Comparison of ENCODE assay signal across 10 cellular contexts in genomic region chr4:165079476-165079875, GRCh38. TPM values are rescaled to one million over a fixed set of nuclear protein-coding genes. Genes with fewer than 3 reads are reported as not detected.
DNase-seq lines count a peak whose midpoint lies in the region; TF ChIP-seq lines count a peak whose summit lies in the region.
"Had no signal": no experiment of that assay in that cellular context is flagged by ENCODE, and none has a peak within 500 bp of the region (broad histone marks: within the 10 kb centered on the region; RNA-seq: fewer than 3 reads in every experiment).

No MANE protein-coding gene starts in this region.

- no peaks in the 10 kb centered on the region for H3K9me3 Mint-ChIP-seq in Caco-2 (ENCODE audit: unreplicated experiment)
- no peaks in the 10 kb centered on the region for H3K9me3 Mint-ChIP-seq in activated T-helper 2 cell treated with anti-CD3 and anti-CD28 coated beads, Interferon-gamma antibody, Interleukin-2, Interleukin-4, amounts not matched to agents 10 μg/mL and 5 μg/mL and 100 μg/mL, durations not matched to agents 14 hours and 24 hours and 36 hours

- H3K4me2 ChIP-seq in fibroblast of lung (ENCODE audit: extremely low read depth, insufficient read depth, low read length), result no peak overlapping the region

- no peaks in the 10 kb centered on the region for H4K20me1 ChIP-seq in fibroblast of lung (ENCODE audit: control insufficient read depth, extremely low read depth, insufficient read depth, low read length)

- H3K27me3 ChIP-seq in fibroblast of lung (ENCODE audit: control insufficient read depth, insufficient read depth, low read length) (no peaks in the 10 kb centered on the region), Caco-2 (replicated peaks; ENCODE audit: control insufficient read depth, insufficient read depth, low read length) (no peaks in the 10 kb centered on the region)
- H3K27me3 ChIP-seq: upper lobe of left lung had no signal

- peaks cover 12% of the 10 kb centered on the region for H3K36me3 Mint-ChIP-seq in Caco-2 (ENCODE audit: insufficient read depth, unreplicated experiment)
- H3K36me3 Mint-ChIP-seq in activated T-helper 2 cell treated with anti-CD3 and anti-CD28 coated beads, Interferon-gamma antibody, Interleukin-2, Interleukin-4, amounts not matched to agents 10 μg/mL and 5 μg/mL and 100 μg/mL, durations not matched to agents 14 hours and 24 hours and 36 hours (ENCODE audit: low read depth), result peaks cover 8% of the 10 kb centered on the region

- H2AFZ ChIP-seq in fibroblast of lung (ENCODE audit: low read length), result no peak overlapping the region

- H3K9ac ChIP-seq in fibroblast of lung (ENCODE audit: insufficient read depth, low read length), result no peak overlapping the region

- H3K27ac Mint-ChIP-seq in Caco-2 (ENCODE audit: unreplicated experiment), result no peak overlapping the region
- no peak overlapping the region for H3K27ac Mint-ChIP-seq in activated T-helper 2 cell treated with anti-CD3 and anti-CD28 coated beads, Interferon-gamma antibody, Interleukin-2, Interleukin-4, amounts not matched to agents 10 μg/mL and 5 μg/mL and 100 μg/mL, durations not matched to agents 14 hours and 24 hours and 36 hours

- TF ChIP-seq CTCF in fibroblast of lung (conservative IDR thresholded peaks at IDR 0.05 in 1 of 2, IDR thresholded peaks at IDR 0.05 in 1 of 2; ENCODE audit: low read depth in 1 of 2, low read length in 2 of 2) (no peak), retinal pigment epithelial cell (conservative IDR thresholded peaks at IDR 0.05; ENCODE audit: low read depth, low read length) (no peak), Caco-2 (IDR thresholded peaks at IDR 0.05; ENCODE audit: insufficient read depth in 1 of 2, low read depth in 1 of 2, low read length in 1 of 2, severe bottlenecking in 1 of 2, unreplicated experiment in 1 of 2) (no peak)

- H3K36me3 ChIP-seq in fibroblast of lung (ENCODE audit: control insufficient read depth, insufficient read depth, low read length), result peaks cover 2% of the 10 kb centered on the region
- no peaks in the 10 kb centered on the region for H3K36me3 ChIP-seq in Caco-2 (ENCODE audit: control insufficient read depth, insufficient read depth, low read length)

- CTCF ChIA-PET in Caco-2 (lab: Charles Lee), result no interaction called here

- POLR2A ChIA-PET in Caco-2 (lab: Charles Lee), result no interaction called here

- intact Hi-C loops in Caco-2 (cut with micrococcal nuclease; ENCODE audit: unreplicated experiment), result no loop called here
- intact Hi-C loops in activated T-helper 2 cell treated with anti-CD3 and anti-CD28 coated beads, Interferon-gamma antibody, Interleukin-2, Interleukin-4, amounts not matched to agents 10 μg/mL and 5 μg/mL and 100 μg/mL, durations not matched to agents 14 hours and 24 hours and 36 hours (cut with micrococcal nuclease), result no loop called here

- H3K4me1 Mint-ChIP-seq in Caco-2 (ENCODE audit: low read depth, unreplicated experiment), result no peaks in the 10 kb centered on the region
- H3K4me1 Mint-ChIP-seq in activated T-helper 2 cell treated with anti-CD3 and anti-CD28 coated beads, Interferon-gamma antibody, Interleukin-2, Interleukin-4, amounts not matched to agents 10 μg/mL and 5 μg/mL and 100 μg/mL, durations not matched to agents 14 hours and 24 hours and 36 hours (ENCODE audit: low read depth), result no peaks in the 10 kb centered on the region

- no peaks in the 10 kb centered on the region for H3K9me3 ChIP-seq in fibroblast of lung (ENCODE audit: control insufficient read depth, insufficient read depth, low read depth, low read length)
- H3K9me3 ChIP-seq in Caco-2, result no peaks in the 10 kb centered on the region
- H3K9me3 ChIP-seq: upper lobe of left lung had no signal

- DNase-seq in DMS53 (lab: John Stamatoyannopoulos, UW) (peak; percentile 49), DMS53 treated with DMSO at 0.1 percent for 48 hours (lab: John Stamatoyannopoulos, UW; ENCODE audit: unreplicated experiment) (no peak), NCI-H774 (lab: John Stamatoyannopoulos, UW) (peak; percentile 35), fibroblast of lung (ENCODE audit: low read depth in 2 of 2) (peak; percentile 20 to 38), retinal pigment epithelial cell (ENCODE audit: low read depth) (peak; percentile 23), Caco-2 (no peak), epidermal melanocyte (ENCODE audit: insufficient read length, low spot score) (no peak)
- DNase-seq in activated T-helper 2 cell treated with anti-CD3 and anti-CD28 coated beads, Interferon-gamma antibody, Interleukin-2, Interleukin-4, amounts not matched to agents 10 μg/mL and 5 μg/mL and 100 μg/mL, durations not matched to agents 14 hours and 24 hours and 36 hours (ENCODE audit: low spot score), result no peak
- DNase-seq: NCI-H1694, upper lobe of left lung had no signal

- BruUV-seq in Caco-2 (replicated peaks; lab: Mats Ljungman, UMichigan), result no TSS peak

- H3K27me3 Mint-ChIP-seq in Caco-2 (ENCODE audit: insufficient read depth, unreplicated experiment), result no peaks in the 10 kb centered on the region
- H3K27me3 Mint-ChIP-seq in activated T-helper 2 cell treated with anti-CD3 and anti-CD28 coated beads, Interferon-gamma antibody, Interleukin-2, Interleukin-4, amounts not matched to agents 10 μg/mL and 5 μg/mL and 100 μg/mL, durations not matched to agents 14 hours and 24 hours and 36 hours (ENCODE audit: low read depth), result no peaks in the 10 kb centered on the region

- no peaks in the 10 kb centered on the region for H3K79me2 ChIP-seq in fibroblast of lung (ENCODE audit: control insufficient read depth, insufficient read depth, low read length)

- H3K4me1 ChIP-seq in fibroblast of lung (ENCODE audit: control insufficient read depth, extremely low read depth, insufficient read depth, low read length), result no peaks in the 10 kb centered on the region
- H3K4me1 ChIP-seq in Caco-2, result no peaks in the 10 kb centered on the region
- H3K4me1 ChIP-seq: upper lobe of left lung had no signal

- no peak overlapping the region for H3K4me3 Mint-ChIP-seq in Caco-2 (ENCODE audit: unreplicated experiment)
- no peak overlapping the region for H3K4me3 Mint-ChIP-seq in activated T-helper 2 cell treated with anti-CD3 and anti-CD28 coated beads, Interferon-gamma antibody, Interleukin-2, Interleukin-4, amounts not matched to agents 10 μg/mL and 5 μg/mL and 100 μg/mL, durations not matched to agents 14 hours and 24 hours and 36 hours (ENCODE audit: low read depth)

- H3K4me3 ChIP-seq in fibroblast of lung (replicated peaks in 1 of 4; ENCODE audit: control extremely low read depth in 1 of 4, insufficient read depth in 1 of 4, low read depth in 3 of 4, low read length in 4 of 4) (no peak overlapping the region), retinal pigment epithelial cell (ENCODE audit: low read length) (no peak overlapping the region), Caco-2 (ENCODE audit: low read depth, low read length) (no peak overlapping the region)
- H3K4me3 ChIP-seq: upper lobe of left lung had no signal

- H3K27ac ChIP-seq in fibroblast of lung (ENCODE audit: insufficient read depth, low read length), result no peak overlapping the region
- H3K27ac ChIP-seq: upper lobe of left lung had no signal

RNA-seq across cellular contexts. Expression of gene TRIM75, which starts 25.8 kb away (rescaled TPM):
- total RNA-seq in fibroblast of lung (not detected in 2 replicates), Caco-2 (2022) (not detected in 2 replicates)
- not detected in 2 replicates for polyA plus RNA-seq in fibroblast of lung
- polyA plus RNA-seq in fibroblast of lung (2012), result not detected in 2 replicates
- not detected in 2 replicates for polyA minus RNA-seq in fibroblast of lung (ENCODE audit: low replicate concordance)
- not detected in 2 replicates for total RNA-seq in activated T-helper 2 cell treated with anti-CD3 and anti-CD28 coated beads, Interferon-gamma antibody, Interleukin-2, Interleukin-4, amounts not matched to agents 10 μg/mL and 5 μg/mL and 100 μg/mL, durations not matched to agents 14 hours and 24 hours and 36 hours
- total RNA-seq: upper lobe of left lung had no signal

RNA-seq across cellular contexts. Expression of gene TMEM192, which starts 33.2 kb away (rescaled TPM):
- total RNA-seq in fibroblast of lung (4.1 and 6.9 TPM in 2 replicates), Caco-2 (2022) (18.6 and 19.4 TPM in 2 replicates)
- 17.0 and 23.7 TPM in 2 replicates for polyA plus RNA-seq in fibroblast of lung
- polyA plus RNA-seq in fibroblast of lung (2012), result 8.0 and 10.8 TPM in 2 replicates
- polyA minus RNA-seq in fibroblast of lung (ENCODE audit: low replicate concordance), result 3.5 and 14.1 TPM in 2 replicates
- total RNA-seq in activated T-helper 2 cell treated with anti-CD3 and anti-CD28 coated beads, Interferon-gamma antibody, Interleukin-2, Interleukin-4, amounts not matched to agents 10 μg/mL and 5 μg/mL and 100 μg/mL, durations not matched to agents 14 hours and 24 hours and 36 hours, result 13.4 and 14.4 TPM in 2 replicates

RNA-seq across cellular contexts. Expression of gene TRIM60, which starts 47.7 kb away (rescaled TPM):
- total RNA-seq in fibroblast of lung, result not detected in 2 replicates
- not detected in 2 replicates for polyA plus RNA-seq in fibroblast of lung
- polyA plus RNA-seq in fibroblast of lung (2012), result not detected in 2 replicates
- not detected in 2 replicates for polyA minus RNA-seq in fibroblast of lung (ENCODE audit: low replicate concordance)
- not detected in 2 replicates for total RNA-seq in Caco-2 (2022)
- not detected in 2 replicates for total RNA-seq in activated T-helper 2 cell treated with anti-CD3 and anti-CD28 coated beads, Interferon-gamma antibody, Interleukin-2, Interleukin-4, amounts not matched to agents 10 μg/mL and 5 μg/mL and 100 μg/mL, durations not matched to agents 14 hours and 24 hours and 36 hours
- total RNA-seq: upper lobe of left lung had no signal

Comparison
In these comparisons a context has a peak if more than half of its experiments do, and no peak if none do; other contexts are left out.
1. DNase-seq: peak in DMS53 (single experiment), NCI-H774 (single experiment), fibroblast of lung (2 of 2) and retinal pigment epithelial cell (single experiment); none in DMS53 treated with DMSO at 0.1 percent for 48 hours (single experiment), Caco-2 (0 of 2), activated T-helper 2 cell treated with anti-CD3 and anti-CD28 coated beads, Interferon-gamma antibody, Interleukin-2, Interleukin-4, amounts not matched to agents 10 μg/mL and 5 μg/mL and 100 μg/mL, durations not matched to agents 14 hours and 24 hours and 36 hours (single experiment) and epidermal melanocyte (single experiment).